Comparison of ENCODE assay signal across 3 cellular contexts in the genomic region with DNA sequence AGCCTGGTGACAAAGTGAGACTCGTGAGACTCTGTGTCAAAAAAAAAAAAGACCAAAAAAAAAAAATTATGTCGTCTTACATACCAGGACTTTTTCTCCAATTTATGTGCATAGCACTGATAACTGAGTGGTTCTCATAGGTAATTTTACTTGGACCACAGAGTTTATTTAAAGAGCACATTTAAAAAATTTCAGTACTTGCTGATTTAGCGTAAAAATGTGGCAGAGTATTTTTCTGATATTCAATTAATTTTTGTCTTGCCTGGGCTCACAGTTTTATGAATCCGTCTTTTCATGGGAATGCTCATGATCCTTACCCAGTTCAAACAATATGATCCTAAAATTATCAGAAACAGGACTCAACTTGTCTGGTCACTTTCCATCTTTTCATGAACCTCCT.
TF ChIP-seq lines count a peak whose summit lies in the region.

No MANE protein-coding gene starts in this region.

TF ChIP-seq in HepG2, 621 proteins besides CTCF, POLR2A, EP300 and RAD21:
- TF ChIP-seq MAFK (conservative IDR thresholded peaks at IDR 0.05 in 1 of 2, IDR thresholded peaks at IDR 0.05 in 1 of 2; ENCODE audit: low read length in 2 of 2) (peak; percentile 30 to 52; a peak in 3 of 4 replicates), ZNF839 (CRISPR knock-in tag; IDR thresholded peaks at IDR 0.05; ENCODE audit: borderline replicate concordance) (no peak), BORCS8-MEF2B (CRISPR knock-in tag; IDR thresholded peaks at IDR 0.05) (no peak), CAMTA2 (CRISPR knock-in tag; IDR thresholded peaks at IDR 0.05; ENCODE audit: borderline replicate concordance) (no peak), AGO1 (IDR thresholded peaks at IDR 0.05; ENCODE audit: low read depth, low read length, poor library complexity, severe bottlenecking) (no peak)
TF ChIP-seq in HepG2: peak in this region for 1.

TF ChIP-seq in A549, 52 proteins besides CTCF, POLR2A, EP300 and RAD21:
- TF ChIP-seq MAFK (IDR thresholded peaks at IDR 0.05; ENCODE audit: partially characterized antibody) (peak; percentile 54), HOXB13 (CRISPR knock-in tag; IDR thresholded peaks at IDR 0.05; ENCODE audit: low read depth) (no peak), HES2 (IDR thresholded peaks at IDR 0.05) (no peak), POLR2AphosphoS2 (conservative IDR thresholded peaks at IDR 0.05; ENCODE audit: low read length) (no peak), CBX8 (IDR thresholded peaks at IDR 0.05) (no peak)
- TF ChIP-seq, protein P1, sequence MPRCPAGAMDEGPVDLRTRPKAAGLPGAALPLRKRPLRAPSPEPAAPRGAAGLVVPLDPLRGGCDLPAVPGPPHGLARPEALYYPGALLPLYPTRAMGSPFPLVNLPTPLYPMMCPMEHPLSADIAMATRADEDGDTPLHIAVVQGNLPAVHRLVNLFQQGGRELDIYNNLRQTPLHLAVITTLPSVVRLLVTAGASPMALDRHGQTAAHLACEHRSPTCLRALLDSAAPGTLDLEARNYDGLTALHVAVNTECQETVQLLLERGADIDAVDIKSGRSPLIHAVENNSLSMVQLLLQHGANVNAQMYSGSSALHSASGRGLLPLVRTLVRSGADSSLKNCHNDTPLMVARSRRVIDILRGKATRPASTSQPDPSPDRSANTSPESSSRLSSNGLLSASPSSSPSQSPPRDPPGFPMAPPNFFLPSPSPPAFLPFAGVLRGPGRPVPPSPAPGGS (IDR thresholded peaks at IDR 0.05): no peak

TF ChIP-seq in K562, 482 proteins besides CTCF, POLR2A, EP300 and RAD21:
- TF ChIP-seq ZNF316 (IDR thresholded peaks at IDR 0.05): peak; percentile 60; the same call in 1 of the 2 replicates
- no peak for TF ChIP-seq JUND (IDR thresholded peaks at IDR 0.05; ENCODE audit: borderline replicate concordance, low read depth, low read length)
- TF ChIP-seq JUND (tag; IDR thresholded peaks at IDR 0.05; ENCODE audit: borderline replicate concordance, low read depth, low read length): no peak
- 0 out of 2 replicates have a peak, but pooled peaks have one; percentile 29 for TF ChIP-seq MAFG (tag; conservative IDR thresholded peaks at IDR 0.05)
- peak; percentile 39; the same call in 1 of the 2 replicates for TF ChIP-seq C11orf30 (IDR thresholded peaks at IDR 0.05; ENCODE audit: low read depth)
- TF ChIP-seq ZNF764 (CRISPR knock-in tag; IDR thresholded peaks at IDR 0.05; ENCODE audit: low read depth): no peak
